Comparison of ENCODE assay signal across 8 cellular contexts in the genomic region with DNA sequence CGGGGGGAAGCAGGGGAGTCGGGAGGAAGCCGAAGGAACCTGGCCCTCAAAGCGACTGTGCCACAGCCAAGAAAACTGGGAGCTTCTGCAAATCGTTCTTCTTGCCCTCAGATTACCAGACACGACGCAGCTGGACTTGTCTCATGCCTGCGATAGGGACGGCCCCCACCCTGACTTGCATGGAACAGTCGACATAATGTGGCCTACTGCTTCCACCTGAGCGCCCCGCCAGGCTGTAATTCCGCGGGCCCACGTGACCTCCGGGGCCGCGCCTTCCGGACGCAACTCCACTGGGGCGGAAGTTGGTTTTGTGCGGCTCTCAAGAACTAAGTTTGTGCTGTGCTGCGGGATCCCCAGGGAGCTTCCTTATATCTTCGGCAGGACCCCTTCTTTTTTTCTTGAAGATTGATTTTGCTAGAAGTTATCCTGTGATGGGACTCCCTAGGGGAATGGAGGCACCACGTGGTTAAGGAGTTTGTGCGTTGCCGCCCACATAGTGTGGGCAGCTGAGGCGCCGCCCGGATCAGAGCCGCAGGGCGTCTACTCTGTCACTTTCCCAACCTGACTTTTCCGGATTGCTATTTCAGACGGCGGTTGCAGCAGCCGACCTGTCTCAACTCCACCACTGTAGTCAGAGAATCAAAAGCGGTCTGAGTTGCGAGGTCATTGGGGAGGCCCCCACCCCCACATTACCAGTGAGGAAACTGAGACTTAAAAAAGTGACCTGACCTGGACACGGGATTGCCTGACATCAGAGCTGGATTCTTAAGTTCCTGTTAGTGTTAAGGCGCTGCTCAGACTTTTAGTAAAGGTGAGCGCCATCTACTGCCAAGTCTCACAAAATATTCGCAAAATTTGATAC. TPM values are rescaled to one million over a fixed set of nuclear protein-coding genes. Genes with fewer than 3 reads are reported as not detected.
DNase-seq lines count a peak whose midpoint lies in the region; ATAC-seq, FAIRE-seq and TF ChIP-seq lines count a peak whose summit lies in the region.

No MANE protein-coding gene starts in this region.

- CTCF ChIA-PET in H1 (lab: Charles Lee; ENCODE audit: partially characterized antibody), result interaction anchor here (0.6 to 5.8 kb wide), 34 partner anchors 8 to 1520 kb away, joined by 3 to 62 read pairs (median 5); partner anchors contain the start of gene PPIL6

- DNase-seq in COR-L47 (lab: John Stamatoyannopoulos, UW) (peak; percentile 80), HT1080 (ENCODE audit: low read depth) (peak; percentile 89), H1 (ENCODE audit: low read depth in 1 of 2, low spot score in 2 of 2) (peak; percentile 59 to 96), memory B cell (ENCODE audit: low spot score in 2 of 2) (peak; percentile 95 to 96)
- peak; percentile 88 for DNase-seq in NK-92 treated with Interleukin-12 subunit alpha and Interleukin-12 subunit beta, amount 100 ng/mL, for 24 hours (lab: John Stamatoyannopoulos, UW)
- peak; percentile 78 to 88 (median 82) for DNase-seq in activated CD8-positive, alpha-beta memory T cell treated with anti-CD3 and anti-CD28 coated beads for 48 hours (ENCODE audit: low read depth in 2 of 3, low spot score in 2 of 3)
- DNase-seq in stimulated activated CD8-positive, alpha-beta memory T cell treated with anti-CD3 and anti-CD28 coated beads, Interleukin-12 subunit alpha, Interleukin-12 subunit beta, amount 100 ng/mL, for 24 hours (ENCODE audit: extremely low read depth), result peak; percentile 82

- peak overlapping the region; percentile 100 for H4K91ac ChIP-seq in H1 (replicated peaks; ENCODE audit: insufficient read length, low read length)

- no peak for FAIRE-seq in H1 (lab: Jason Lieb, UNC)

- TF ChIP-seq POLR2A in H1 (IDR thresholded peaks at IDR 0.05; ENCODE audit: control extremely low read depth in 1 of 2, low read depth in 2 of 2, low read length in 2 of 2), result peak; percentile 74 to 79; a peak in 2 of 3 replicates

- ATAC-seq in GM21367 (IDR thresholded peaks at IDR 0.05; ENCODE audit: unreplicated experiment) (peak; percentile 53), memory B cell (ENCODE audit: low read depth) (peak; percentile 75)

- peaks cover 27% of the 10 kb centered on the region for H3K4me1 Mint-ChIP-seq in memory B cell

- H3K36me3 ChIP-seq in H1 (ENCODE audit: control insufficient read depth in 2 of 4, insufficient read depth in 4 of 4, low read length in 3 of 4), result peaks cover 0 to 8% (median under 1%) of the 10 kb centered on the region in 4 experiments; a peak in 3 of 8 replicates

- no peak overlapping the region for H2AK5ac ChIP-seq in H1 (ENCODE audit: low read depth, low read length)

- H3K27me3 Mint-ChIP-seq in memory B cell, result no peaks in the 10 kb centered on the region

- peak overlapping the region; percentile 99; the same call in 1 of the 2 replicates for H2BK15ac ChIP-seq in H1 (ENCODE audit: low read length)

- peaks cover 20 to 40% of the 10 kb centered on the region in 2 experiments for H3K79me2 ChIP-seq in H1 (ENCODE audit: control insufficient read depth in 1 of 2, insufficient read depth in 2 of 2, low read length in 2 of 2)

- TF ChIP-seq CTCF in H1 (IDR thresholded peaks at IDR 0.05; ENCODE audit: control extremely low read depth in 1 of 3, insufficient read depth in 1 of 3, low read depth in 1 of 3, low read length in 3 of 3), result peak in 2 of 3 experiments; percentile 40 to 47; a peak in 3 of 4 replicates

- H3K79me1 ChIP-seq in H1 (ENCODE audit: low read depth, low read length), result no peaks in the 10 kb centered on the region

- peak overlapping the region; percentile 100; the same call in 1 of the 2 replicates for H2BK20ac ChIP-seq in H1 (ENCODE audit: low read length)

- peaks cover 2% of the 10 kb centered on the region; the same call in 1 of the 2 replicates for H3K23me2 ChIP-seq in H1 (ENCODE audit: low read depth, low read length)

- peak; percentile 52 to 58 for TF ChIP-seq RAD21 in H1 (IDR thresholded peaks at IDR 0.05 in 1 of 2, conservative IDR thresholded peaks at IDR 0.05 in 1 of 2; ENCODE audit: low read depth in 2 of 2, low read length in 2 of 2)

- no peaks in the 10 kb centered on the region for H3K9me3 Mint-ChIP-seq in memory B cell

- H4K8ac ChIP-seq in H1 (ENCODE audit: extremely low read depth, insufficient read depth, low read length), result peak overlapping the region; percentile 100; the same call in 1 of the 2 replicates

- peaks cover 0 to 5% (median 0%) of the 10 kb centered on the region in 4 experiments; a peak in 2 of 7 replicates for H3K4me1 ChIP-seq in H1 (replicated peaks in 1 of 4; ENCODE audit: control insufficient read depth in 3 of 4, insufficient read depth in 4 of 4, low read length in 3 of 4)

- H3K27ac Mint-ChIP-seq in memory B cell, result peak overlapping the region; percentile 98

- H3K18ac ChIP-seq in H1 (ENCODE audit: extremely low read depth, low read length), result peak overlapping the region; percentile 100

- peaks cover 11% of the 10 kb centered on the region for H3K36me3 Mint-ChIP-seq in memory B cell

- POLR2A ChIA-PET in H1 (lab: Charles Lee; ENCODE audit: partially characterized antibody), result interaction anchor here (0.6 to 3.2 kb wide), 18 partner anchors 8 to 288 kb away, joined by 3 to 20 read pairs (median 4); partner anchors contain the start of genes CEP57L1, PPIL6, SESN1 and SMPD2

- H2AFZ ChIP-seq in H1 (ENCODE audit: low read length), result peak overlapping the region; percentile 99

- peak overlapping the region; percentile 99 for H2BK120ac ChIP-seq in H1 (replicated peaks; ENCODE audit: low read depth, low read length)

- H3K23ac ChIP-seq in H1 (ENCODE audit: insufficient read length), result no peak overlapping the region

- H3K4me2 ChIP-seq in H1 (ENCODE audit: insufficient read depth in 1 of 2, low read depth in 2 of 2, low read length in 2 of 2), result peak overlapping the region; percentile 79 to 97

- H3K27me3 ChIP-seq in H1 (replicated peaks in 1 of 4; ENCODE audit: control insufficient read depth in 3 of 4, extremely low read depth in 1 of 4, insufficient read depth in 3 of 4, low read length in 3 of 4), result no peaks in the 10 kb centered on the region

- peak overlapping the region; percentile 100 for H4K5ac ChIP-seq in H1 (ENCODE audit: insufficient read length, low read depth, low read length)

- peak overlapping the region; percentile 98 for H3K4me3 Mint-ChIP-seq in memory B cell

- 1% methylated on average over 38 of the region's 42 CpGs; no CpG with 5 or more reads in 1 of the 2 experiments for WGBS in H1 (ENCODE audit: extremely low coverage in 1 of 2, insufficient coverage in 1 of 2, insufficient read length in 1 of 2, insufficient replicate concordance in 2 of 2, low coverage in 1 of 2, low lambda C conversion rate in 2 of 2, missing lambda C conversion rate in 1 of 2), 2 experiments

- peak overlapping the region; percentile 100 for H3K27ac ChIP-seq in H1 (ENCODE audit: low read depth, low read length)

- peak in 1 of 2 experiments; percentile 99; a peak in 2 of 3 replicates for TF ChIP-seq EP300 in H1 (IDR thresholded peaks at IDR 0.05; ENCODE audit: borderline replicate concordance in 1 of 2, low read depth in 2 of 2, low read length in 2 of 2)

- peak overlapping the region; percentile 67 to 94 (median 80) for H3K4me3 ChIP-seq in H1 (ENCODE audit: extremely low read depth in 1 of 4, insufficient read depth in 2 of 4, low read depth in 3 of 4, low read length in 4 of 4)

- H2BK12ac ChIP-seq in H1 (ENCODE audit: low read depth, low read length), result peak overlapping the region; percentile 100

- no peak overlapping the region for H3K14ac ChIP-seq in H1 (ENCODE audit: insufficient read length)

- H3K56ac ChIP-seq in H1 (replicated peaks; ENCODE audit: insufficient read length, low read depth, low read length), result peak overlapping the region; percentile 99

- peaks cover 2 to 7% of the 10 kb centered on the region in 2 experiments for H4K20me1 ChIP-seq in H1 (replicated peaks in 1 of 2; ENCODE audit: control insufficient read depth in 1 of 2, insufficient read depth in 2 of 2, low read length in 2 of 2)

- no peaks in the 10 kb centered on the region for H3K9me3 ChIP-seq in H1 (ENCODE audit: insufficient read depth in 2 of 2, low read depth in 1 of 2, low read length in 1 of 2)

- H3K4ac ChIP-seq in H1 (replicated peaks; ENCODE audit: insufficient read length, low read depth, low read length), result no peak overlapping the region

- H2BK5ac ChIP-seq in H1 (ENCODE audit: low read depth, low read length), result peak overlapping the region; percentile 100

- H3K9ac ChIP-seq in H1 (replicated peaks in 1 of 4; ENCODE audit: extremely low read depth in 1 of 4, low read depth in 3 of 4, low read length in 3 of 4), result peak overlapping the region; percentile 97 to 100 (median 100)

RNA-seq across cellular contexts. Expression of gene CD164, which starts 0.5 kb away (rescaled TPM):
- total RNA-seq in HT1080 (2014; rRNA removed; shearing (Covaris generic)), result 99.0 and 125 TPM in 2 replicates
- polyA plus RNA-seq in HT1080 (2015; cell fraction: cytosol; rRNA removed), result 220 and 266 TPM in 2 replicates
- 219 and 249 TPM in 2 replicates for polyA plus RNA-seq in HT1080 (2015; cell fraction: nucleus; rRNA removed)
- total RNA-seq in H1 (2021; fragmentation: NEBNext Ultra II Directional; extraction: Animal tissue kit (Norgen Biotek cat#: 25700)), result 90.1 and 94.3 TPM in 2 replicates
- 49.1 and 69.3 TPM in 2 replicates for polyA plus RNA-seq in H1 (2011; rRNA removed)
- 63.1 TPM for polyA plus RNA-seq in H1 (2011; cell fraction: cytosol; rRNA removed)
- polyA plus RNA-seq in H1 (2011; cell fraction: nucleus; rRNA removed), result 65.1 TPM
- 41.5 to 82.8 TPM (median 60.4 TPM) in 4 replicates for polyA plus RNA-seq in H1 (2012, experiment 1 of 2)
- 10.3 TPM for polyA plus RNA-seq in H1 (2012, experiment 2 of 2)
- 105 TPM for polyA plus RNA-seq in H1 (2013, experiment 1 of 2)
- polyA plus RNA-seq in H1 (2013, experiment 2 of 2), result 110 TPM
- 92.1 and 121 TPM in 2 replicates for polyA minus RNA-seq in H1 (2011; rRNA and poly(A)+ RNA removed)
- 126 TPM for polyA minus RNA-seq in H1 (2011; cell fraction: cytosol; rRNA and poly(A)+ RNA removed)
- 78.8 TPM for polyA minus RNA-seq in H1 (2011; cell fraction: nucleus; rRNA and poly(A)+ RNA removed)

RNA-seq across cellular contexts. Expression of gene PPIL6, which starts 57.6 kb away (rescaled TPM):
- total RNA-seq in HT1080 (2014; rRNA removed; shearing (Covaris generic)), result 0.05 TPM in 1 of 2 replicates, not detected in the other
- polyA plus RNA-seq in HT1080 (2015; cell fraction: cytosol; rRNA removed), result 0.49 and 0.84 TPM in 2 replicates
- 0.74 TPM in 1 of 2 replicates, not detected in the other for polyA plus RNA-seq in HT1080 (2015; cell fraction: nucleus; rRNA removed)
- 1.3 and 1.5 TPM in 2 replicates for total RNA-seq in H1 (2021; fragmentation: NEBNext Ultra II Directional; extraction: Animal tissue kit (Norgen Biotek cat#: 25700))
- polyA plus RNA-seq in H1 (2011; rRNA removed), result 0.19 and 0.42 TPM in 2 replicates
- 0.84 TPM for polyA plus RNA-seq in H1 (2011; cell fraction: cytosol; rRNA removed)
- polyA plus RNA-seq in H1 (2011; cell fraction: nucleus; rRNA removed), result 0.39 TPM
- polyA plus RNA-seq in H1 (2012, experiment 1 of 2), result 0.44 to 1.5 TPM (median 0.61 TPM) in 4 replicates
- 0.13 TPM for polyA plus RNA-seq in H1 (2012, experiment 2 of 2)
- polyA plus RNA-seq in H1 (2013, experiment 1 of 2), result 0.55 TPM
- polyA plus RNA-seq in H1 (2013, experiment 2 of 2), result 0.40 TPM
- 1.1 TPM in 1 of 2 replicates, not detected in the other for polyA minus RNA-seq in H1 (2011; rRNA and poly(A)+ RNA removed)
- not detected for polyA minus RNA-seq in H1 (2011; cell fraction: cytosol; rRNA and poly(A)+ RNA removed)
- polyA minus RNA-seq in H1 (2011; cell fraction: nucleus; rRNA and poly(A)+ RNA removed), result 1.9 TPM

RNA-seq across cellular contexts. Expression of gene SMPD2, which starts 57.7 kb away (rescaled TPM):
- total RNA-seq in HT1080 (2014; rRNA removed; shearing (Covaris generic)), result 14.9 and 15.4 TPM in 2 replicates
- polyA plus RNA-seq in HT1080 (2015; cell fraction: cytosol; rRNA removed), result 7.3 and 8.8 TPM in 2 replicates
- 17.7 and 18.1 TPM in 2 replicates for polyA plus RNA-seq in HT1080 (2015; cell fraction: nucleus; rRNA removed)
- 10.5 and 11.5 TPM in 2 replicates for total RNA-seq in H1 (2021; fragmentation: NEBNext Ultra II Directional; extraction: Animal tissue kit (Norgen Biotek cat#: 25700))
- polyA plus RNA-seq in H1 (2011; rRNA removed), result 15.6 and 17.2 TPM in 2 replicates
- 12.7 TPM for polyA plus RNA-seq in H1 (2011; cell fraction: cytosol; rRNA removed)
- 22.3 TPM for polyA plus RNA-seq in H1 (2011; cell fraction: nucleus; rRNA removed)
- 9.5 to 13.6 TPM (median 12.0 TPM) in 4 replicates for polyA plus RNA-seq in H1 (2012, experiment 1 of 2)
- polyA plus RNA-seq in H1 (2012, experiment 2 of 2), result 18.2 TPM
- polyA plus RNA-seq in H1 (2013, experiment 1 of 2), result 7.7 TPM
- polyA plus RNA-seq in H1 (2013, experiment 2 of 2), result 7.4 TPM
- polyA minus RNA-seq in H1 (2011; rRNA and poly(A)+ RNA removed), result 19.4 and 23.2 TPM in 2 replicates
- 12.9 TPM for polyA minus RNA-seq in H1 (2011; cell fraction: cytosol; rRNA and poly(A)+ RNA removed)
- polyA minus RNA-seq in H1 (2011; cell fraction: nucleus; rRNA and poly(A)+ RNA removed), result 29.9 TPM

Comparison
In these comparisons a context has a peak if more than half of its experiments do, and no peak if none do; other contexts are left out.
1. Peak in every context shown above with its lines: DNase-seq, ATAC-seq, H3K4me3 ChIP-seq and H3K27ac ChIP-seq.